In genomic region chr5:135445306-135445940, GRCh38 we compare ENCODE assay signal across 30 cellular contexts. TPM values are rescaled to one million over a fixed set of nuclear protein-coding genes. Genes with fewer than 3 reads are reported as not detected.
DNase-seq lines count a peak whose midpoint lies in the region; ATAC-seq and TF ChIP-seq lines count a peak whose summit lies in the region.
"Had no signal": no experiment of that assay in that cellular context is flagged by ENCODE, and none has a peak within 500 bp of the region (broad histone marks: within the 10 kb centered on the region; RNA-seq: fewer than 3 reads in every experiment).

No MANE protein-coding gene starts in this region.

- H3K36me3 Mint-ChIP-seq in CD14-positive monocyte (peaks cover 3 to 19% of the 10 kb centered on the region in 2 donors), nephron (ENCODE audit: low read depth) (no peaks in the 10 kb centered on the region)
- H3K36me3 Mint-ChIP-seq in stimulated activated naive B cell treated with anti-CD40 and anti-IgM and Interleukin-4, amounts not matched to agents 10 μg/mL and 1 μg/mL and 100 μg/mL, for 72 hours: no peaks in the 10 kb centered on the region
- H3K36me3 Mint-ChIP-seq: activated naive CD8-positive, alpha-beta T cell treated with anti-CD3 and anti-CD28 coated beads for 36 hours; immature natural killer cell; T-cell had no signal

- DNase-seq in CD14-positive monocyte (ENCODE audit: low spot score): no peak
- DNase-seq in GDM1 (lab: John Stamatoyannopoulos, UW): peak; percentile 32
- DNase-seq in cerebellar cortex (ENCODE audit: low spot score): peak; percentile 69
- no peak for DNase-seq in sciatic nerve (ENCODE audit: low spot score)
- no peak for DNase-seq in 8988T
- DNase-seq in stimulated activated naive B cell treated with anti-CD40 and anti-IgM and Interleukin-4, amounts not matched to agents 10 μg/mL and 1 μg/mL and 100 μg/mL, for 72 hours: no peak
- DNase-seq: activated CD4-positive, alpha-beta T cell treated with anti-CD3 and anti-CD28 coated beads, Interleukin-2, amount 50 U/mL, for 4 hours; activated CD4-positive, CD25-positive, alpha-beta regulatory T cell; activated effector memory CD4-positive, alpha-beta T cell treated with Interleukin-2 at 50 U/mL for 16 hours; activated naive CD8-positive, alpha-beta T cell treated with anti-CD3 and anti-CD28 coated beads for 36 hours; esophagus squamous epithelium; foreskin melanocyte; hippocampal formation; immature natural killer cell; mesendoderm; NCI-H1092; NCI-H1930; NCI-H2227 treated with DMSO at 0.1 percent for 48 hours; stimulated activated CD8-positive, alpha-beta memory T cell treated with anti-CD3 and anti-CD28 coated beads, Interleukin-4, amount 100 ng/mL, for 48 hours; stomach; thyroid gland had no signal

- no peak for ATAC-seq in sciatic nerve
- ATAC-seq in stimulated activated naive B cell treated with anti-CD40 and anti-IgM and Interleukin-4, amounts not matched to agents 10 μg/mL and 1 μg/mL and 100 μg/mL, for 72 hours (replicated peaks): no peak
- ATAC-seq: GM12878, T-cell had no signal

- H3K4me1 Mint-ChIP-seq in CD14-positive monocyte: peaks cover 77% of the 10 kb centered on the region
- H3K4me1 Mint-ChIP-seq in nephron: peaks cover 60% of the 10 kb centered on the region
- peaks cover 30 to 65% of the 10 kb centered on the region in 2 donors for H3K4me1 Mint-ChIP-seq in stimulated activated naive B cell treated with anti-CD40 and anti-IgM and Interleukin-4, amounts not matched to agents 10 μg/mL and 1 μg/mL and 100 μg/mL, for 72 hours
- H3K4me1 Mint-ChIP-seq: activated naive CD8-positive, alpha-beta T cell treated with anti-CD3 and anti-CD28 coated beads for 36 hours; T-cell had no signal

- H3K9me3 Mint-ChIP-seq in CD14-positive monocyte (no peaks in the 10 kb centered on the region), nephron (no peaks in the 10 kb centered on the region)
- H3K9me3 Mint-ChIP-seq in stimulated activated naive B cell treated with anti-CD40 and anti-IgM and Interleukin-4, amounts not matched to agents 10 μg/mL and 1 μg/mL and 100 μg/mL, for 72 hours: no peaks in the 10 kb centered on the region
- H3K9me3 Mint-ChIP-seq: activated naive CD8-positive, alpha-beta T cell treated with anti-CD3 and anti-CD28 coated beads for 36 hours; immature natural killer cell; T-cell had no signal

- H3K27ac Mint-ChIP-seq in CD14-positive monocyte: peak overlapping the region in 4 of 7 donors; percentile 40 to 81 (median 72)
- peak overlapping the region in 2 of 3 experiments; percentile 36 to 49 for H3K27ac Mint-ChIP-seq in nephron
- no peak overlapping the region for H3K27ac Mint-ChIP-seq in stimulated activated naive B cell treated with anti-CD40 and anti-IgM and Interleukin-4, amounts not matched to agents 10 μg/mL and 1 μg/mL and 100 μg/mL, for 72 hours
- H3K27ac Mint-ChIP-seq: activated naive CD8-positive, alpha-beta T cell treated with anti-CD3 and anti-CD28 coated beads for 36 hours; immature natural killer cell; T-cell had no signal

- intact Hi-C loops in CD14-positive monocyte (cut with micrococcal nuclease): no loop called here
- intact Hi-C loops in sciatic nerve (cut with DNase I): no loop called here

- H3K27me3 Mint-ChIP-seq in CD14-positive monocyte (ENCODE audit: low read depth in 3 of 3) (peaks cover 0 to 3% (median 2%) of the 10 kb centered on the region in 3 donors), nephron (ENCODE audit: low read depth) (peaks cover 23% of the 10 kb centered on the region)
- peaks cover 9 to 21% of the 10 kb centered on the region in 2 donors for H3K27me3 Mint-ChIP-seq in stimulated activated naive B cell treated with anti-CD40 and anti-IgM and Interleukin-4, amounts not matched to agents 10 μg/mL and 1 μg/mL and 100 μg/mL, for 72 hours
- H3K27me3 Mint-ChIP-seq: activated naive CD8-positive, alpha-beta T cell treated with anti-CD3 and anti-CD28 coated beads for 36 hours had no signal

- no peak overlapping the region for H3K4me3 Mint-ChIP-seq in CD14-positive monocyte
- no peak overlapping the region for H3K4me3 Mint-ChIP-seq in nephron
- H3K4me3 Mint-ChIP-seq in stimulated activated naive B cell treated with anti-CD40 and anti-IgM and Interleukin-4, amounts not matched to agents 10 μg/mL and 1 μg/mL and 100 μg/mL, for 72 hours: no peak overlapping the region
- H3K4me3 Mint-ChIP-seq: activated naive CD8-positive, alpha-beta T cell treated with anti-CD3 and anti-CD28 coated beads for 36 hours; immature natural killer cell; T-cell had no signal

- TF ChIP-seq CTCF in CD14-positive monocyte (IDR thresholded peaks at IDR 0.05) (no peak), nephron (IDR thresholded peaks at IDR 0.05; ENCODE audit: unreplicated experiment in 3 of 3) (no peak)

RNA-seq across cellular contexts. Expression of gene DCANP1, which starts 1.7 kb away (rescaled TPM):
- under 1 TPM; 0.14 to 0.15 TPM for polyA plus RNA-seq in CD14-positive monocyte
- total RNA-seq in sciatic nerve: not detected
- total RNA-seq: activated naive CD8-positive, alpha-beta T cell treated with anti-CD3 and anti-CD28 coated beads for 36 hours; aorta; cardiac muscle cell; GM12878; HT1080; pulmonary artery endothelial cell; SJSA1; T-cell; thyroid gland had no signal
- polyA plus RNA-seq: cardiac muscle cell, stomach had no signal

RNA-seq across cellular contexts. Expression of gene TIFAB, which starts 6.7 kb away (rescaled TPM):
- under 1 TPM; 0.29 to 0.50 TPM for polyA plus RNA-seq in CD14-positive monocyte
- total RNA-seq in sciatic nerve: 0.22 TPM
- total RNA-seq: activated naive CD8-positive, alpha-beta T cell treated with anti-CD3 and anti-CD28 coated beads for 36 hours; cardiac muscle cell; GM12878; HT1080; omental fat pad; pulmonary artery endothelial cell; SJSA1; stomach; thyroid gland had no signal
- polyA plus RNA-seq: aorta, cardiac muscle cell, GM12878 had no signal

RNA-seq across cellular contexts. Expression of gene MACROH2A1, which starts 46.4 kb away (rescaled TPM):
- polyA plus RNA-seq in CD14-positive monocyte: 100 to 1,000 TPM; 352 to 443 TPM
- total RNA-seq in sciatic nerve: 129 TPM

Comparison
In these comparisons a context has a peak if more than half of its experiments do, and no peak if none do; other contexts are left out.
1. DNase-seq: peak in GDM1 (single experiment) and cerebellar cortex (single experiment); none in CD14-positive monocyte (single experiment), sciatic nerve (single experiment), 8988T (single experiment) and stimulated activated naive B cell treated with anti-CD40 and anti-IgM and Interleukin-4, amounts not matched to agents 10 μg/mL and 1 μg/mL and 100 μg/mL, for 72 hours (single experiment).